2 cellular contexts compared by ENCODE assay signal in genomic region chr17:39231091-39231561, GRCh38.
TF ChIP-seq lines count a peak whose summit lies in the region.

No MANE protein-coding gene starts in this region.

TF ChIP-seq in SK-N-SH, 30 proteins besides CTCF, POLR2A, EP300 and RAD21 (continued from another document):
- no peak for TF ChIP-seq PBX3 (IDR thresholded peaks at IDR 0.05)
- no peak for TF ChIP-seq JUND (IDR thresholded peaks at IDR 0.05)
- no peak for TF ChIP-seq RCOR1 (IDR thresholded peaks at IDR 0.05; ENCODE audit: low read length)
- no peak for TF ChIP-seq NRF1 (IDR thresholded peaks at IDR 0.05; ENCODE audit: low read depth, low read length)

TF ChIP-seq in SK-N-SH treated with all-trans-retinoic acid at 6 μM for 48 hours, 23 proteins besides CTCF, POLR2A, EP300 and RAD21 (continued from another document):
- TF ChIP-seq, protein P1, sequence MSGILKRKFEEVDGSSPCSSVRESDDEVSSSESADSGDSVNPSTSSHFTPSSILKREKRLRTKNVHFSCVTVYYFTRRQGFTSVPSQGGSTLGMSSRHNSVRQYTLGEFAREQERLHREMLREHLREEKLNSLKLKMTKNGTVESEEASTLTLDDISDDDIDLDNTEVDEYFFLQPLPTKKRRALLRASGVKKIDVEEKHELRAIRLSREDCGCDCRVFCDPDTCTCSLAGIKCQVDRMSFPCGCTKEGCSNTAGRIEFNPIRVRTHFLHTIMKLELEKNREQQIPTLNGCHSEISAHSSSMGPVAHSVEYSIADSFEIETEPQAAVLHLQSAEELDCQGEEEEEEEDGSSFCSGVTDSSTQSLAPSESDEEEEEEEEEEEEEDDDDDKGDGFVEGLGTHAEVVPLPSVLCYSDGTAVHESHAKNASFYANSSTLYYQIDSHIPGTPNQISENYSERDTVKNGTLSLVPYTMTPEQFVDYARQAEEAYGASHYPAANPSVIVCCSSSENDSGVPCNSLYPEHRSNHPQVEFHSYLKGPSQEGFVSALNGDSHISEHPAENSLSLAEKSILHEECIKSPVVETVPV (CRISPR knock-in tag; IDR thresholded peaks at IDR 0.05): no peak
- TF ChIP-seq ZNF565 (CRISPR knock-in tag; conservative IDR thresholded peaks at IDR 0.05; ENCODE audit: low read depth): no peak
